ENCODE assay signal across 1 cellular context in the genomic region with DNA sequence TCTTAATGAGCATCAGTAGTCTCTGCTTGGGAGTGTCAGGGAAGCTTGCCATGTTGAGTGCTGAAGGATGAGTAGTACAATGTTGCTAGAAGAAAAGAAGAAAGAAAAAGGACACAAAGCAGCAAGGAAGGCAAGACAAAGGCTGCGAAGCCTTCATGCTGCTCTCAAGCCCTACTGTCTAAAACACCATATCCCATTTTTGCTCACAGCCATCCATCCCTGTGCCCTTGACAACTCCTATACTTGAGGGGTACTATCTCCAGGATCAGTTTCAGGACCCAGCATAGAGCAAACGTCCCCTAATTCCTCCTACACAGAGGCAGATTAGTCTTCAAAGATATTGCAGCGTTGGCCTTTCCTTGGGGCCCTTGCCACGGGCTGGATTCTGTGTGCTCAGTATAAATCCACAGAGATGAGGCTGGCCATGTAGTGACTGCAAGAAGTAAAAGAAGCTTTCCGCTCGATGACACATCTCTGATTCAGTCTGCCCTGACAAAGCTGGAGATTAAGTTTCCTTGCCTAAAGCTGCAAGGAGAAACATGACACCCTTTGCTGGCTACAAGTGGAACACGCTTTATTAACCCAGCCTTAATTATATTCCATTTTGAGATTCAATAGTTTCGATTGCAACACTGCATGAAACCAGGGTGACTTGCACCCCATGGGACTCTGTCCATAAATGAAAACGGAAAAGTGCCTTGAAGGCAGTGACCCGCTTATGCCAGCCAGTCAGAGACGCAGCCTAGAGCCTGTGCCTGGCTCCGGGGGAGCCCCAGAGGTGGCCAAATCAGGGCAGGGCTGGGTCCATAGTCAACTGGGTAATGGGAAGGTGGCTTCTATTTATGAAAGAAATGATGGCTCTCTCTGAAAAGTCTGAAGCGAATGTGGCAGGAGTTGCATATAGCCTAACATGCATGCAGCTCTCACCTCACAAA.
TF ChIP-seq lines count a peak whose summit lies in the region.

No MANE protein-coding gene starts in this region.

TF ChIP-seq in SK-N-SH treated with all-trans-retinoic acid at 6 μM for 48 hours, 23 proteins besides CTCF, POLR2A, EP300 and RAD21 (continued from another document):
- no peak for TF ChIP-seq CREB5 (CRISPR knock-in tag; IDR thresholded peaks at IDR 0.05; ENCODE audit: low read depth)
